In genomic region chr2:220512419-220512818, GRCh38 we compare ENCODE assay signal across 24 cellular contexts.
A peak's percentile ranks its signal among the peaks of the same experiment; 100 is the strongest.
DNase-seq lines count a peak whose midpoint lies in the region; TF ChIP-seq lines count a peak whose summit lies in the region.
"Had no signal": no experiment of that assay in that cellular context is flagged by ENCODE, and none has a peak within 500 bp of the region (broad histone marks: within the 10 kb centered on the region; RNA-seq: fewer than 3 reads in every experiment).

No MANE protein-coding gene starts in this region.

- H3K4me1 Mint-ChIP-seq in HFFc6 (ENCODE audit: low read depth) = peaks cover 78% of the 10 kb centered on the region
- H3K4me1 Mint-ChIP-seq in neural progenitor cell = peaks cover 15% of the 10 kb centered on the region
- H3K4me1 Mint-ChIP-seq: activated CD4-positive, alpha-beta T cell treated with anti-CD3 and anti-CD28 coated beads, Interleukin-2, amount 10 ng/mL, durations not matched to agents 24 days and 14 days; endodermal cell had no signal

- H3K36me3 ChIP-seq in neural progenitor cell = no peaks in the 10 kb centered on the region
- H3K36me3 ChIP-seq: heart left ventricle, sigmoid colon had no signal

- H3K27me3 Mint-ChIP-seq in HFFc6 (ENCODE audit: insufficient read depth) = no peaks in the 10 kb centered on the region
- peaks cover 2% of the 10 kb centered on the region for H3K27me3 Mint-ChIP-seq in neural progenitor cell (ENCODE audit: insufficient read depth, low read depth)
- H3K27me3 Mint-ChIP-seq: activated CD4-positive, alpha-beta T cell treated with anti-CD3 and anti-CD28 coated beads, Interleukin-2, amount 10 ng/mL, durations not matched to agents 24 days and 14 days had no signal

- H3K9me3 Mint-ChIP-seq in HFFc6 (no peaks in the 10 kb centered on the region), neural progenitor cell (no peaks in the 10 kb centered on the region)
- H3K9me3 Mint-ChIP-seq: activated CD4-positive, alpha-beta T cell treated with anti-CD3 and anti-CD28 coated beads, Interleukin-2, amount 10 ng/mL, durations not matched to agents 24 days and 14 days; endodermal cell had no signal

- no peak overlapping the region for H2AFZ ChIP-seq in neural progenitor cell (replicated peaks)

- H3K4me3 Mint-ChIP-seq in HFFc6 (peak overlapping the region; percentile 51), neural progenitor cell (no peak overlapping the region)
- H3K4me3 Mint-ChIP-seq: activated CD4-positive, alpha-beta T cell treated with anti-CD3 and anti-CD28 coated beads, Interleukin-2, amount 10 ng/mL, durations not matched to agents 24 days and 14 days; endodermal cell had no signal

- H3K27ac ChIP-seq in neural progenitor cell = no peak overlapping the region
- H3K27ac ChIP-seq: heart left ventricle, HL-60, sigmoid colon had no signal

- H3K27ac Mint-ChIP-seq in HFFc6 = peak overlapping the region; percentile 81
- H3K27ac Mint-ChIP-seq in neural progenitor cell = no peak overlapping the region
- H3K27ac Mint-ChIP-seq: activated CD4-positive, alpha-beta T cell treated with anti-CD3 and anti-CD28 coated beads, Interleukin-2, amount 10 ng/mL, durations not matched to agents 24 days and 14 days; endodermal cell had no signal

- no peaks in the 10 kb centered on the region for H3K9me3 ChIP-seq in neural progenitor cell (ENCODE audit: low read depth)
- H3K9me3 ChIP-seq: heart left ventricle, mucosa of descending colon, sigmoid colon had no signal

- peaks cover 7% of the 10 kb centered on the region for H3K4me1 ChIP-seq in neural progenitor cell
- H3K4me1 ChIP-seq: heart left ventricle, sigmoid colon had no signal

- H3K36me3 Mint-ChIP-seq in HFFc6 (ENCODE audit: low read depth) (no peaks in the 10 kb centered on the region), neural progenitor cell (no peaks in the 10 kb centered on the region)

- H4K20me1 ChIP-seq in neural progenitor cell (ENCODE audit: low read depth) = no peaks in the 10 kb centered on the region

- no peak overlapping the region for H3K9ac ChIP-seq in neural progenitor cell

- DNase-seq in A172 (ENCODE audit: low spot score) (peak; percentile 62), HFFc6 (peak; percentile 42), amniotic epithelial cell (ENCODE audit: low read depth) (peak; percentile 59), foreskin fibroblast (peak; percentile 33 to 54), HUDEP-2 (lab: John Stamatoyannopoulos, UW; ENCODE audit: unreplicated experiment in 76 of 76) (no peak), mesenteric fat pad (ENCODE audit: low spot score) (no peak), neural progenitor cell (ENCODE audit: low spot score) (no peak)
- no peak for DNase-seq in activated effector memory CD4-positive, alpha-beta T cell treated with Interleukin-2 at 50 U/mL for 16 hours
- DNase-seq: 8988T; activated CD4-positive, alpha-beta T cell treated with anti-CD3 and anti-CD28 coated beads, Interleukin-2, amount 10 ng/mL, durations not matched to agents 24 days and 14 days; activated naive CD4-positive, alpha-beta T cell treated with anti-CD3 and anti-CD28 coated beads, Interleukin-2, amount 50 U/mL, for 16 hours; caudate nucleus; COR-L47; endodermal cell; GDM1; heart left ventricle; Karpas-422; kidney; mucosa of descending colon; NCI-H1417; NCI-H2227 treated with DMSO at 0.1 percent for 48 hours; nucleus accumbens; sigmoid colon had no signal

- no peak overlapping the region for H3K4me2 ChIP-seq in neural progenitor cell

- no peaks in the 10 kb centered on the region for H3K27me3 ChIP-seq in neural progenitor cell
- H3K27me3 ChIP-seq: heart left ventricle, sigmoid colon had no signal

- no peaks in the 10 kb centered on the region for H3F3A ChIP-seq in neural progenitor cell (ENCODE audit: low read depth)

- H3K79me2 ChIP-seq in neural progenitor cell (ENCODE audit: low read depth) = no peaks in the 10 kb centered on the region

- TF ChIP-seq CTCF in HFFc6 (IDR thresholded peaks at IDR 0.05) (no peak), foreskin fibroblast (IDR thresholded peaks at IDR 0.05; ENCODE audit: low read depth, low read length) (no peak), neural progenitor cell (IDR thresholded peaks at IDR 0.05) (no peak)

- H3K4me3 ChIP-seq in foreskin fibroblast (ENCODE audit: low read depth in 1 of 2, low read length in 2 of 2) (no peak overlapping the region), neural progenitor cell (no peak overlapping the region)
- H3K4me3 ChIP-seq: heart left ventricle, mucosa of descending colon, sigmoid colon had no signal

Comparison
In these comparisons a context has a peak if more than half of its experiments do, and no peak if none do; other contexts are left out.
1. DNase-seq: peak in A172 (single experiment), HFFc6 (single experiment), amniotic epithelial cell (single experiment) and foreskin fibroblast (2 of 2); none in activated effector memory CD4-positive, alpha-beta T cell treated with Interleukin-2 at 50 U/mL for 16 hours (single experiment), HUDEP-2 (0 of 76), mesenteric fat pad (single experiment) and neural progenitor cell (single experiment).